In genomic region chr10:123150229-123150985, GRCh38 we compare ENCODE assay signal across 2 cellular contexts.
TF ChIP-seq lines count a peak whose summit lies in the region.

No MANE protein-coding gene starts in this region.

TF ChIP-seq in SK-N-SH, 30 proteins besides CTCF, POLR2A, EP300 and RAD21 (continued from another document):
- TF ChIP-seq, protein P1, sequence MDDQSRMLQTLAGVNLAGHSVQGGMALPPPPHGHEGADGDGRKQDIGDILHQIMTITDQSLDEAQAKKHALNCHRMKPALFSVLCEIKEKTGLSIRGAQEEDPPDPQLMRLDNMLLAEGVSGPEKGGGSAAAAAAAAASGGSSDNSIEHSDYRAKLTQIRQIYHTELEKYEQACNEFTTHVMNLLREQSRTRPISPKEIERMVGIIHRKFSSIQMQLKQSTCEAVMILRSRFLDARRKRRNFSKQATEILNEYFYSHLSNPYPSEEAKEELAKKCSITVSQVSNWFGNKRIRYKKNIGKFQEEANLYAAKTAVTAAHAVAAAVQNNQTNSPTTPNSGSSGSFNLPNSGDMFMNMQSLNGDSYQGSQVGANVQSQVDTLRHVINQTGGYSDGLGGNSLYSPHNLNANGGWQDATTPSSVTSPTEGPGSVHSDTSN (IDR thresholded peaks at IDR 0.05) = no peak
- no peak for TF ChIP-seq MEF2A (IDR thresholded peaks at IDR 0.05; ENCODE audit: borderline replicate concordance, low read depth)
- no peak for TF ChIP-seq POLR2AphosphoS5 (IDR thresholded peaks at IDR 0.05; ENCODE audit: low read depth, low read length)
- TF ChIP-seq, protein P2, sequence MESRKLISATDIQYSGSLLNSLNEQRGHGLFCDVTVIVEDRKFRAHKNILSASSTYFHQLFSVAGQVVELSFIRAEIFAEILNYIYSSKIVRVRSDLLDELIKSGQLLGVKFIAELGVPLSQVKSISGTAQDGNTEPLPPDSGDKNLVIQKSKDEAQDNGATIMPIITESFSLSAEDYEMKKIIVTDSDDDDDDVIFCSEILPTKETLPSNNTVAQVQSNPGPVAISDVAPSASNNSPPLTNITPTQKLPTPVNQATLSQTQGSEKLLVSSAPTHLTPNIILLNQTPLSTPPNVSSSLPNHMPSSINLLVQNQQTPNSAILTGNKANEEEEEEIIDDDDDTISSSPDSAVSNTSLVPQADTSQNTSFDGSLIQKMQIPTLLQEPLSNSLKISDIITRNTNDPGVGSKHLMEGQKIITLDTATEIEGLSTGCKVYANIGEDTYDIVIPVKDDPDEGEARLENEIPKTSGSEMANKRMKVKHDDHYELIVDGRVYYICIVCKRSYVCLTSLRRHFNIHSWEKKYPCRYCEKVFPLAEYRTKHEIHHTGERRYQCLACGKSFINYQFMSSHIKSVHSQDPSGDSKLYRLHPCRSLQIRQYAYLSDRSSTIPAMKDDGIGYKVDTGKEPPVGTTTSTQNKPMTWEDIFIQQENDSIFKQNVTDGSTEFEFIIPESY (IDR thresholded peaks at IDR 0.05; ENCODE audit: borderline replicate concordance, low read depth) = no peak
- no peak for TF ChIP-seq TAF1 (IDR thresholded peaks at IDR 0.05; ENCODE audit: borderline replicate concordance, low read depth, low read length)
- peak; percentile 86; the same call in 1 of the 2 replicates for TF ChIP-seq EZH2phosphoT487 (IDR thresholded peaks at IDR 0.05; ENCODE audit: borderline replicate concordance, low read depth)
- no peak for TF ChIP-seq USF2 (IDR thresholded peaks at IDR 0.05; ENCODE audit: borderline replicate concordance, low read depth, low read length)

TF ChIP-seq in SK-N-SH treated with all-trans-retinoic acid at 6 μM for 48 hours, 23 proteins besides CTCF, POLR2A, EP300 and RAD21 (continued from another document):
- TF ChIP-seq, protein P3, sequence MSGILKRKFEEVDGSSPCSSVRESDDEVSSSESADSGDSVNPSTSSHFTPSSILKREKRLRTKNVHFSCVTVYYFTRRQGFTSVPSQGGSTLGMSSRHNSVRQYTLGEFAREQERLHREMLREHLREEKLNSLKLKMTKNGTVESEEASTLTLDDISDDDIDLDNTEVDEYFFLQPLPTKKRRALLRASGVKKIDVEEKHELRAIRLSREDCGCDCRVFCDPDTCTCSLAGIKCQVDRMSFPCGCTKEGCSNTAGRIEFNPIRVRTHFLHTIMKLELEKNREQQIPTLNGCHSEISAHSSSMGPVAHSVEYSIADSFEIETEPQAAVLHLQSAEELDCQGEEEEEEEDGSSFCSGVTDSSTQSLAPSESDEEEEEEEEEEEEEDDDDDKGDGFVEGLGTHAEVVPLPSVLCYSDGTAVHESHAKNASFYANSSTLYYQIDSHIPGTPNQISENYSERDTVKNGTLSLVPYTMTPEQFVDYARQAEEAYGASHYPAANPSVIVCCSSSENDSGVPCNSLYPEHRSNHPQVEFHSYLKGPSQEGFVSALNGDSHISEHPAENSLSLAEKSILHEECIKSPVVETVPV (CRISPR knock-in tag; IDR thresholded peaks at IDR 0.05) = no peak
